Comparison of ENCODE assay signal across 1 cellular context in genomic region chr1:60965280-60965854, GRCh38.
TF ChIP-seq lines count a peak whose summit lies in the region.

No MANE protein-coding gene starts in this region.

TF ChIP-seq in HEK293, 187 proteins besides CTCF, POLR2A, EP300 and RAD21 (continued from another document):
- no peak for TF ChIP-seq ZNF645 (tag by site-specific recombination; IDR thresholded peaks at IDR 0.05)
